ENCODE assay signal across 12 cellular contexts in the genomic region with DNA sequence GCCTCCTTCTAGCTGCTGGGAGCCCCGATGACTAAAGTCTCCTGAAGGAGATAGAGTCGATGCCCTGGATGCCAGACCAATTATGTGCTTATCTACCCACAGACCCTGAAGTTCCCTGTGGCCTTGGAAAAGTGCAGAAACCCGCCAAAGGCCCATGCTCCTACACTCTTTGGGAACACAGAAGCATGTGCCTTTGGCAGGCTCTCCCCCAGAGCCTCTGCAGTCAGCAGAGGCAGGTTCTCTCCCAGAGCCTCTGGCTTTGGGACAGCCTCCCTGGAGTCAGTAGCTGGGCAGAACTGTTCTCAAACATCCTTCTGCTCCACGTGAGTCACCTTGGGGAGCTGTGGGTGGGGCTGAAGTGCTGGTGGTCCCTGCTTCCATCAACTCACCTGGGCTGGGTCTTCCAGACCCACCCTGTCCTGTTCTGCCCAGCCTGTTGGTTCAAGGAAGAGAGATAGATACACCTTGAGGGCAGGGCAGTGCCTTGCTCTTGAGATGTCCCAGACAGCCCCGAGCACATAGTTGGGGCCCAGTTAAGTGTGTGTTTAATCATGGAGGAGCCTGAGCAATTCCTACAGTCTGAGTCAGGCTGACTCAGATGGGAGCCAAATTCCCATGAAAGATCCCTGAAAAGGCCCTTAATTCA. TPM values are rescaled to one million over a fixed set of nuclear protein-coding genes. Genes with fewer than 3 reads are reported as not detected.
DNase-seq lines count a peak whose midpoint lies in the region; ATAC-seq, FAIRE-seq and TF ChIP-seq lines count a peak whose summit lies in the region.
"Had no signal": no experiment of that assay in that cellular context is flagged by ENCODE, and none has a peak within 500 bp of the region (broad histone marks: within the 10 kb centered on the region; RNA-seq: fewer than 3 reads in every experiment).

No MANE protein-coding gene starts in this region.

- H3K79me2 ChIP-seq in astrocyte (ENCODE audit: insufficient read depth, low read length): peaks cover 6% of the 10 kb centered on the region

- TF ChIP-seq CTCF in astrocyte (IDR thresholded peaks at IDR 0.05; ENCODE audit: insufficient read depth, low read depth, low read length) (no peak), suprapubic skin (IDR thresholded peaks at IDR 0.05) (no peak)

- H3K4me1 ChIP-seq in astrocyte (ENCODE audit: insufficient read depth, low read length): peaks cover 20% of the 10 kb centered on the region
- peaks cover 46% of the 10 kb centered on the region for H3K4me1 ChIP-seq in suprapubic skin

- peak overlapping the region; percentile 74 for H2AFZ ChIP-seq in astrocyte (ENCODE audit: low read depth, low read length)

- ATAC-seq in GM18502 (IDR thresholded peaks at IDR 0.05; ENCODE audit: poor library complexity, unreplicated experiment) (no peak), HG02610 (IDR thresholded peaks at IDR 0.05; ENCODE audit: unreplicated experiment) (no peak)

- H3K27me3 ChIP-seq in astrocyte (ENCODE audit: insufficient read depth, low read length) (no peaks in the 10 kb centered on the region), suprapubic skin (no peaks in the 10 kb centered on the region)

- no peaks in the 10 kb centered on the region for H4K20me1 ChIP-seq in astrocyte (ENCODE audit: insufficient read depth, low read length)

- no peaks in the 10 kb centered on the region for H3K9me3 Mint-ChIP-seq in astrocyte (ENCODE audit: unreplicated experiment)

- no peaks in the 10 kb centered on the region for H3K36me3 ChIP-seq in astrocyte (ENCODE audit: insufficient read depth, low read length)
- no peaks in the 10 kb centered on the region for H3K36me3 ChIP-seq in suprapubic skin

- no peak overlapping the region for H3K4me3 Mint-ChIP-seq in astrocyte (ENCODE audit: unreplicated experiment)

- DNase-seq in HPDE6-E6E7 (ENCODE audit: extremely low spot score) (peak; percentile 60), astrocyte (ENCODE audit: low read depth) (peak; percentile 74), foreskin melanocyte (peak; percentile 24), suprapubic skin (ENCODE audit: low spot score in 2 of 2) (no peak)
- no peak for DNase-seq in activated CD4-positive, alpha-beta T cell treated with anti-CD3 and anti-CD28 coated beads, Interleukin-2, amount 50 U/mL, for 1 hour
- DNase-seq: NCI-H2107, RPMI8226 had no signal

- no peak for FAIRE-seq in astrocyte (lab: Jason Lieb, UNC)
- FAIRE-seq: G401.6 had no signal

- TF ChIP-seq EP300 in suprapubic skin (IDR thresholded peaks at IDR 0.05): no peak

- H3K27ac ChIP-seq in astrocyte (ENCODE audit: low read depth, low read length) (peak overlapping the region; percentile 84), suprapubic skin (peak overlapping the region; percentile 2)
- H3K27ac ChIP-seq: coronary artery had no signal

- H3K27me3 Mint-ChIP-seq in astrocyte (ENCODE audit: low read depth, unreplicated experiment): no peaks in the 10 kb centered on the region

- H3K4me3 ChIP-seq in astrocyte (ENCODE audit: insufficient read depth, low read depth, low read length) (no peak overlapping the region), suprapubic skin (no peak overlapping the region)
- H3K4me3 ChIP-seq: coronary artery had no signal

- peaks cover 9% of the 10 kb centered on the region for H3K4me1 Mint-ChIP-seq in astrocyte (ENCODE audit: low read depth, unreplicated experiment)

- TF ChIP-seq POLR2A in suprapubic skin (IDR thresholded peaks at IDR 0.05): no peak

- peak overlapping the region; percentile 62 for H3K27ac Mint-ChIP-seq in astrocyte (ENCODE audit: unreplicated experiment)

- H3K4me2 ChIP-seq in astrocyte (ENCODE audit: low read length): peak overlapping the region; percentile 66

- no peaks in the 10 kb centered on the region for H3K9me3 ChIP-seq in astrocyte (ENCODE audit: insufficient read depth, low read depth, low read length)
- H3K9me3 ChIP-seq in suprapubic skin: no peaks in the 10 kb centered on the region

- WGBS in suprapubic skin: 44% methylated on average over 3 of the region's 5 CpGs

- peak overlapping the region; percentile 29 for H3K9ac ChIP-seq in astrocyte (ENCODE audit: low read length)

- peaks cover 2% of the 10 kb centered on the region for H3K36me3 Mint-ChIP-seq in astrocyte (ENCODE audit: low read depth, unreplicated experiment)

RNA-seq across cellular contexts. Expression of gene CDK5RAP3, which starts 3.2 kb away (rescaled TPM):
- total RNA-seq in astrocyte (59.1 and 62.8 TPM in 2 replicates), suprapubic skin (100 to 1,000 TPM; 100 to 296 (median 142) TPM)

RNA-seq across cellular contexts. Expression of gene PRR15L, which starts 10.0 kb away (rescaled TPM):
- total RNA-seq in astrocyte (not detected in 2 replicates), suprapubic skin (10 to 100 TPM; 11.4 to 27.1 (median 21.8) TPM)
- total RNA-seq: pulmonary artery endothelial cell had no signal

RNA-seq across cellular contexts. Expression of gene PNPO, which starts 26.4 kb away (rescaled TPM):
- total RNA-seq in astrocyte: 12.0 and 14.1 TPM in 2 replicates
- total RNA-seq in suprapubic skin: 10 to 100 TPM; 14.6 to 33.6 (median 24.7) TPM

Comparison
In these comparisons a context has a peak if more than half of its experiments do, and no peak if none do; other contexts are left out.
1. DNase-seq: peak in HPDE6-E6E7 (single experiment), astrocyte (single experiment) and foreskin melanocyte (single experiment); none in suprapubic skin (0 of 2) and activated CD4-positive, alpha-beta T cell treated with anti-CD3 and anti-CD28 coated beads, Interleukin-2, amount 50 U/mL, for 1 hour (single experiment).
2. RNA of gene PRR15L, which starts 10.0 kb away (total RNA-seq): 11.4 to 27.1 TPM in suprapubic skin; not detected in astrocyte; every median in the first group is over 10 times any median in the second.